Comparison of ENCODE assay signal across 1 cellular context in the genomic region with DNA sequence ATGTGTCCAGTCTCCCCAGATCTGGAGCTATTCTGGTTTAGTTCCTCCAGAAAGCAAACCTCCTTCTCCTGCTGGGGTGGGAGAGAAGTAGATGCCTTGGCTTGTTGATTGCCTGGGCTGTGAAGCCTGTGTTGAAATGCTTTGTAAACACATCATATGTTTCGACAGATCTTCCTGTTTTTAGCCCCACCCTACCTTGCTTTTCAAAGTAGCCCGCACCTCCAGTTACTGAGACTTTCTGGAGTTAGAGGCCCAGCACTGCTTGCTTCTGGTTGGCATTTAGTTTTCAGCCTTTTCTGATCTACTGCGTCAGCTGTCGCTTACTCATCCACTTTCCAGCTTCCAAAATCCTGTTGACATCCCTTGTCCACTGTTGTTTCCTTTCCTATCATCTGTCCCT.
TF ChIP-seq lines count a peak whose summit lies in the region.

No MANE protein-coding gene starts in this region.

TF ChIP-seq in HepG2, 621 proteins besides CTCF, POLR2A, EP300 and RAD21 (continued from another document and continues in another):
- TF ChIP-seq, protein P1, sequence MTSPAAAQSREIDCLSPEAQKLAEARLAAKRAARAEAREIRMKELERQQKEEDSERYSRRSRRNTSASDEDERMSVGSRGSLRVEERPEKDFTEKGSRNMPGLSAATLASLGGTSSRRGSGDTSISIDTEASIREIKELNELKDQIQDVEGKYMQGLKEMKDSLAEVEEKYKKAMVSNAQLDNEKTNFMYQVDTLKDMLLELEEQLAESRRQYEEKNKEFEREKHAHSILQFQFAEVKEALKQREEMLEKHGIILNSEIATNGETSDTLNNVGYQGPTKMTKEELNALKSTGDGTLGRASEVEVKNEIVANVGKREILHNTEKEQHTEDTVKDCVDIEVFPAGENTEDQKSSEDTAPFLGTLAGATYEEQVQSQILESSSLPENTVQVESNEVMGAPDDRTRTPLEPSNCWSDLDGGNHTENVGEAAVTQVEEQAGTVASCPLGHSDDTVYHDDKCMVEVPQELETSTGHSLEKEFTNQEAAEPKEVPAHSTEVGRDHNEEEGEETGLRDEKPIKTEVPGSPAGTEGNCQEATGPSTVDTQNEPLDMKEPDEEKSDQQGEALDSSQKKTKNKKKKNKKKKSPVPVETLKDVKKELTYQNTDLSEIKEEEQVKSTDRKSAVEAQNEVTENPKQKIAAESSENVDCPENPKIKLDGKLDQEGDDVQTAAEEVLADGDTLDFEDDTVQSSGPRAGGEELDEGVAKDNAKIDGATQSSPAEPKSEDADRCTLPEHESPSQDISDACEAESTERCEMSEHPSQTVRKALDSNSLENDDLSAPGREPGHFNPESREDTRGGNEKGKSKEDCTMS (CRISPR knock-in tag; conservative IDR thresholded peaks at IDR 0.05), result no peak
- TF ChIP-seq GATAD1 (CRISPR knock-in tag; IDR thresholded peaks at IDR 0.05) (0 out of 2 replicates have a peak, but pooled peaks have one; percentile 11), REL (CRISPR knock-in tag; conservative IDR thresholded peaks at IDR 0.05) (no peak), FOXM1 (CRISPR knock-in tag; IDR thresholded peaks at IDR 0.05) (no peak), JDP2 (CRISPR knock-in tag; IDR thresholded peaks at IDR 0.05; ENCODE audit: borderline replicate concordance) (no peak), SP140L (CRISPR knock-in tag; IDR thresholded peaks at IDR 0.05; ENCODE audit: borderline replicate concordance) (no peak), PAWR (CRISPR knock-in tag; IDR thresholded peaks at IDR 0.05; ENCODE audit: borderline replicate concordance) (no peak), SIN3B (IDR thresholded peaks at IDR 0.05; ENCODE audit: low read length) (no peak), ZNF780A (CRISPR knock-in tag; IDR thresholded peaks at IDR 0.05) (no peak), THYN1 (CRISPR knock-in tag; IDR thresholded peaks at IDR 0.05; ENCODE audit: borderline replicate concordance, low read depth) (no peak), TEAD2 (CRISPR knock-in tag; IDR thresholded peaks at IDR 0.05) (no peak), ZNF607 (CRISPR knock-in tag; IDR thresholded peaks at IDR 0.05; ENCODE audit: borderline replicate concordance) (no peak), RXRB (CRISPR knock-in tag; IDR thresholded peaks at IDR 0.05; ENCODE audit: borderline replicate concordance) (peak; percentile 39; the same call in 1 of the 2 replicates), MLLT10 (CRISPR knock-in tag; IDR thresholded peaks at IDR 0.05) (no peak), GPN1 (CRISPR knock-in tag; IDR thresholded peaks at IDR 0.05; ENCODE audit: borderline replicate concordance) (no peak), PHF20 (CRISPR knock-in tag; IDR thresholded peaks at IDR 0.05) (no peak), ZNF337 (CRISPR knock-in tag; IDR thresholded peaks at IDR 0.05; ENCODE audit: borderline replicate concordance, low read depth) (no peak), NFYC (CRISPR knock-in tag; IDR thresholded peaks at IDR 0.05) (no peak), SMC3 (IDR thresholded peaks at IDR 0.05; ENCODE audit: low read length) (no peak), ZNF562 (CRISPR knock-in tag; IDR thresholded peaks at IDR 0.05; ENCODE audit: borderline replicate concordance) (no peak), ZNF460 (CRISPR knock-in tag; IDR thresholded peaks at IDR 0.05; ENCODE audit: borderline replicate concordance) (no peak), FOSL2 (CRISPR knock-in tag; IDR thresholded peaks at IDR 0.05) (peak; percentile 76), TAF15 (IDR thresholded peaks at IDR 0.05; ENCODE audit: low read depth, low read length, poor library complexity, severe bottlenecking) (no peak), FIP1L1 (IDR thresholded peaks at IDR 0.05; ENCODE audit: borderline replicate concordance, insufficient read depth, low read depth, low read length) (no peak), ZNF557 (CRISPR knock-in tag; IDR thresholded peaks at IDR 0.05) (no peak), CREM (IDR thresholded peaks at IDR 0.05) (peak; percentile 38; the same call in 1 of the 2 replicates), CREM (CRISPR knock-in tag; IDR thresholded peaks at IDR 0.05) (no peak), ZNF569 (CRISPR knock-in tag; IDR thresholded peaks at IDR 0.05; ENCODE audit: borderline replicate concordance) (no peak), TCF12 (IDR thresholded peaks at IDR 0.05) (no peak), TCF12 (CRISPR knock-in tag; IDR thresholded peaks at IDR 0.05) (no peak), ZNF234 (CRISPR knock-in tag; conservative IDR thresholded peaks at IDR 0.05) (no peak), SOX13 (IDR thresholded peaks at IDR 0.05) (no peak), SOX13 (CRISPR knock-in tag; conservative IDR thresholded peaks at IDR 0.05 in 1 of 2, IDR thresholded peaks at IDR 0.05 in 1 of 2) (0 out of 4 replicates have a peak, but pooled peaks of 1 of the 2 experiments have one; percentile 36), ZNF605 (CRISPR knock-in tag; IDR thresholded peaks at IDR 0.05) (no peak), CEBPB (IDR thresholded peaks at IDR 0.05; ENCODE audit: borderline replicate concordance, low read depth, low read length) (peak; percentile 84), BCL6 (CRISPR knock-in tag; IDR thresholded peaks at IDR 0.05) (no peak), ZFX (CRISPR knock-in tag; IDR thresholded peaks at IDR 0.05; ENCODE audit: low read depth) (no peak), IRF2 (CRISPR knock-in tag; IDR thresholded peaks at IDR 0.05) (peak; percentile 59; the same call in 1 of the 2 replicates), MXD4 (CRISPR knock-in tag; IDR thresholded peaks at IDR 0.05) (no peak)
- TF ChIP-seq, protein P2, sequence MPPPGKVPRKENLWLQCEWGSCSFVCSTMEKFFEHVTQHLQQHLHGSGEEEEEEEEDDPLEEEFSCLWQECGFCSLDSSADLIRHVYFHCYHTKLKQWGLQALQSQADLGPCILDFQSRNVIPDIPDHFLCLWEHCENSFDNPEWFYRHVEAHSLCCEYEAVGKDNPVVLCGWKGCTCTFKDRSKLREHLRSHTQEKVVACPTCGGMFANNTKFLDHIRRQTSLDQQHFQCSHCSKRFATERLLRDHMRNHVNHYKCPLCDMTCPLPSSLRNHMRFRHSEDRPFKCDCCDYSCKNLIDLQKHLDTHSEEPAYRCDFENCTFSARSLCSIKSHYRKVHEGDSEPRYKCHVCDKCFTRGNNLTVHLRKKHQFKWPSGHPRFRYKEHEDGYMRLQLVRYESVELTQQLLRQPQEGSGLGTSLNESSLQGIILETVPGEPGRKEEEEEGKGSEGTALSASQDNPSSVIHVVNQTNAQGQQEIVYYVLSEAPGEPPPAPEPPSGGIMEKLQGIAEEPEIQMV (CRISPR knock-in tag; IDR thresholded peaks at IDR 0.05; ENCODE audit: low read depth), result no peak
- TF ChIP-seq, protein P3, sequence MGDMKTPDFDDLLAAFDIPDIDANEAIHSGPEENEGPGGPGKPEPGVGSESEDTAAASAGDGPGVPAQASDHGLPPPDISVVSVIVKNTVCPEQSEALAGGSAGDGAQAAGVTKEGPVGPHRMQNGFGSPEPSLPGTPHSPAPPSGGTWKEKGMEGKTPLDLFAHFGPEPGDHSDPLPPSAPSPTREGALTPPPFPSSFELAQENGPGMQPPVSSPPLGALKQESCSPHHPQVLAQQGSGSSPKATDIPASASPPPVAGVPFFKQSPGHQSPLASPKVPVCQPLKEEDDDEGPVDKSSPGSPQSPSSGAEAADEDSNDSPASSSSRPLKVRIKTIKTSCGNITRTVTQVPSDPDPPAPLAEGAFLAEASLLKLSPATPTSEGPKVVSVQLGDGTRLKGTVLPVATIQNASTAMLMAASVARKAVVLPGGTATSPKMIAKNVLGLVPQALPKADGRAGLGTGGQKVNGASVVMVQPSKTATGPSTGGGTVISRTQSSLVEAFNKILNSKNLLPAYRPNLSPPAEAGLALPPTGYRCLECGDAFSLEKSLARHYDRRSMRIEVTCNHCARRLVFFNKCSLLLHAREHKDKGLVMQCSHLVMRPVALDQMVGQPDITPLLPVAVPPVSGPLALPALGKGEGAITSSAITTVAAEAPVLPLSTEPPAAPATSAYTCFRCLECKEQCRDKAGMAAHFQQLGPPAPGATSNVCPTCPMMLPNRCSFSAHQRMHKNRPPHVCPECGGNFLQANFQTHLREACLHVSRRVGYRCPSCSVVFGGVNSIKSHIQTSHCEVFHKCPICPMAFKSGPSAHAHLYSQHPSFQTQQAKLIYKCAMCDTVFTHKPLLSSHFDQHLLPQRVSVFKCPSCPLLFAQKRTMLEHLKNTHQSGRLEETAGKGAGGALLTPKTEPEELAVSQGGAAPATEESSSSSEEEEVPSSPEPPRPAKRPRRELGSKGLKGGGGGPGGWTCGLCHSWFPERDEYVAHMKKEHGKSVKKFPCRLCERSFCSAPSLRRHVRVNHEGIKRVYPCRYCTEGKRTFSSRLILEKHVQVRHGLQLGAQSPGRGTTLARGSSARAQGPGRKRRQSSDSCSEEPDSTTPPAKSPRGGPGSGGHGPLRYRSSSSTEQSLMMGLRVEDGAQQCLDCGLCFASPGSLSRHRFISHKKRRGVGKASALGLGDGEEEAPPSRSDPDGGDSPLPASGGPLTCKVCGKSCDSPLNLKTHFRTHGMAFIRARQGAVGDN (CRISPR knock-in tag; IDR thresholded peaks at IDR 0.05), result no peak
- TF ChIP-seq, protein P4, sequence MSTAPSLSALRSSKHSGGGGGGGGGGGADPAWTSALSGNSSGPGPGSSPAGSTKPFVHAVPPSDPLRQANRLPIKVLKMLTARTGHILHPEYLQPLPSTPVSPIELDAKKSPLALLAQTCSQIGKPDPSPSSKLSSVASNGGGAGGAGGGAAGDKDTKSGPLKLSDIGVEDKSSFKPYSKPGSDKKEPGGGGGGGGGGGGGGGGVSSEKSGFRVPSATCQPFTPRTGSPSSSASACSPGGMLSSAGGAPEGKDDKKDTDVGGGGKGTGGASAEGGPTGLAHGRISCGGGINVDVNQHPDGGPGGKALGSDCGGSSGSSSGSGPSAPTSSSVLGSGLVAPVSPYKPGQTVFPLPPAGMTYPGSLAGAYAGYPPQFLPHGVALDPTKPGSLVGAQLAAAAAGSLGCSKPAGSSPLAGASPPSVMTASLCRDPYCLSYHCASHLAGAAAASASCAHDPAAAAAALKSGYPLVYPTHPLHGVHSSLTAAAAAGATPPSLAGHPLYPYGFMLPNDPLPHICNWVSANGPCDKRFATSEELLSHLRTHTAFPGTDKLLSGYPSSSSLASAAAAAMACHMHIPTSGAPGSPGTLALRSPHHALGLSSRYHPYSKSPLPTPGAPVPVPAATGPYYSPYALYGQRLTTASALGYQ (CRISPR knock-in tag; IDR thresholded peaks at IDR 0.05), result no peak
- TF ChIP-seq, protein P5, sequence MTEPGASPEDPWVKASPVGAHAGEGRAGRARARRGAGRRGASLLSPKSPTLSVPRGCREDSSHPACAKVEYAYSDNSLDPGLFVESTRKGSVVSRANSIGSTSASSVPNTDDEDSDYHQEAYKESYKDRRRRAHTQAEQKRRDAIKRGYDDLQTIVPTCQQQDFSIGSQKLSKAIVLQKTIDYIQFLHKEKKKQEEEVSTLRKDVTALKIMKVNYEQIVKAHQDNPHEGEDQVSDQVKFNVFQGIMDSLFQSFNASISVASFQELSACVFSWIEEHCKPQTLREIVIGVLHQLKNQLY (CRISPR knock-in tag; IDR thresholded peaks at IDR 0.05), result no peak
- TF ChIP-seq, protein P6, sequence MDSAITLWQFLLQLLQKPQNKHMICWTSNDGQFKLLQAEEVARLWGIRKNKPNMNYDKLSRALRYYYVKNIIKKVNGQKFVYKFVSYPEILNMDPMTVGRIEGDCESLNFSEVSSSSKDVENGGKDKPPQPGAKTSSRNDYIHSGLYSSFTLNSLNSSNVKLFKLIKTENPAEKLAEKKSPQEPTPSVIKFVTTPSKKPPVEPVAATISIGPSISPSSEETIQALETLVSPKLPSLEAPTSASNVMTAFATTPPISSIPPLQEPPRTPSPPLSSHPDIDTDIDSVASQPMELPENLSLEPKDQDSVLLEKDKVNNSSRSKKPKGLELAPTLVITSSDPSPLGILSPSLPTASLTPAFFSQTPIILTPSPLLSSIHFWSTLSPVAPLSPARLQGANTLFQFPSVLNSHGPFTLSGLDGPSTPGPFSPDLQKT (CRISPR knock-in tag; IDR thresholded peaks at IDR 0.05; ENCODE audit: borderline replicate concordance), result no peak
- TF ChIP-seq, protein P7, sequence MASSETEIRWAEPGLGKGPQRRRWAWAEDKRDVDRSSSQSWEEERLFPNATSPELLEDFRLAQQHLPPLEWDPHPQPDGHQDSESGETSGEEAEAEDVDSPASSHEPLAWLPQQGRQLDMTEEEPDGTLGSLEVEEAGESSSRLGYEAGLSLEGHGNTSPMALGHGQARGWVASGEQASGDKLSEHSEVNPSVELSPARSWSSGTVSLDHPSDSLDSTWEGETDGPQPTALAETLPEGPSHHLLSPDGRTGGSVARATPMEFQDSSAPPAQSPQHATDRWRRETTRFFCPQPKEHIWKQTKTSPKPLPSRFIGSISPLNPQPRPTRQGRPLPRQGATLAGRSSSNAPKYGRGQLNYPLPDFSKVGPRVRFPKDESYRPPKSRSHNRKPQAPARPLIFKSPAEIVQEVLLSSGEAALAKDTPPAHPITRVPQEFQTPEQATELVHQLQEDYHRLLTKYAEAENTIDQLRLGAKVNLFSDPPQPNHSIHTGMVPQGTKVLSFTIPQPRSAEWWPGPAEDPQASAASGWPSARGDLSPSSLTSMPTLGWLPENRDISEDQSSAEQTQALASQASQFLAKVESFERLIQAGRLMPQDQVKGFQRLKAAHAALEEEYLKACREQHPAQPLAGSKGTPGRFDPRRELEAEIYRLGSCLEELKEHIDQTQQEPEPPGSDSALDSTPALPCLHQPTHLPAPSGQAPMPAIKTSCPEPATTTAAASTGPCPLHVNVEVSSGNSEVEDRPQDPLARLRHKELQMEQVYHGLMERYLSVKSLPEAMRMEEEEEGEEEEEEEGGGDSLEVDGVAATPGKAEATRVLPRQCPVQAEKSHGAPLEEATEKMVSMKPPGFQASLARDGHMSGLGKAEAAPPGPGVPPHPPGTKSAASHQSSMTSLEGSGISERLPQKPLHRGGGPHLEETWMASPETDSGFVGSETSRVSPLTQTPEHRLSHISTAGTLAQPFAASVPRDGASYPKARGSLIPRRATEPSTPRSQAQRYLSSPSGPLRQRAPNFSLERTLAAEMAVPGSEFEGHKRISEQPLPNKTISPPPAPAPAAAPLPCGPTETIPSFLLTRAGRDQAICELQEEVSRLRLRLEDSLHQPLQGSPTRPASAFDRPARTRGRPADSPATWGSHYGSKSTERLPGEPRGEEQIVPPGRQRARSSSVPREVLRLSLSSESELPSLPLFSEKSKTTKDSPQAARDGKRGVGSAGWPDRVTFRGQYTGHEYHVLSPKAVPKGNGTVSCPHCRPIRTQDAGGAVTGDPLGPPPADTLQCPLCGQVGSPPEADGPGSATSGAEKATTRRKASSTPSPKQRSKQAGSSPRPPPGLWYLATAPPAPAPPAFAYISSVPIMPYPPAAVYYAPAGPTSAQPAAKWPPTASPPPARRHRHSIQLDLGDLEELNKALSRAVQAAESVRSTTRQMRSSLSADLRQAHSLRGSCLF (CRISPR knock-in tag; IDR thresholded peaks at IDR 0.05; ENCODE audit: borderline replicate concordance), result no peak
- TF ChIP-seq, protein P8, sequence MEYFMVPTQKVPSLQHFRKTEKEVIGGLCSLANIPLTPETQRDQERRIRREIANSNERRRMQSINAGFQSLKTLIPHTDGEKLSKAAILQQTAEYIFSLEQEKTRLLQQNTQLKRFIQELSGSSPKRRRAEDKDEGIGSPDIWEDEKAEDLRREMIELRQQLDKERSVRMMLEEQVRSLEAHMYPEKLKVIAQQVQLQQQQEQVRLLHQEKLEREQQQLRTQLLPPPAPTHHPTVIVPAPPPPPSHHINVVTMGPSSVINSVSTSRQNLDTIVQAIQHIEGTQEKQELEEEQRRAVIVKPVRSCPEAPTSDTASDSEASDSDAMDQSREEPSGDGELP (IDR thresholded peaks at IDR 0.05; ENCODE audit: borderline replicate concordance, low read depth), result peak; percentile 60; the same call in 1 of the 2 replicates
